Comparison of ENCODE assay signal across 27 cellular contexts in the genomic region with DNA sequence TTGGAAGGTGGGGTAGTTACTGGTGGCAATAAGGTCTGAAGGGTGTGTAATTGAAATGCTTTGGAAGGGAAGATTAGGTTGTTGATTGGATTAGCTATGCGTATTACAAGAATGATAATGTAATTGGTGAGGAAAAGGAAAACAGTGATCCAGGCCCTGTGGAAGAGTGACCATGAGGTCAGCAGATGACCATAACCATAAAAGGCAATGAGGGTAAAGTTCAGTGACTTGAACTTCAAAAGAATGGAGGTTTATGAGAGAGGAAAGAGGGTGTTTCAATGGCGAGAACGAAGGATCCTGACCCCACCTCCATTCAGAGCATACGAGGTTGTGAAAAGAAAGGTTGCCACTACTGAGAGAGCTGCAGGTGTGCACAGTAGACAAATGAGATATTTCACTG.
DNase-seq lines count a peak whose midpoint lies in the region; ATAC-seq, FAIRE-seq and TF ChIP-seq lines count a peak whose summit lies in the region.
"Had no signal": no experiment of that assay in that cellular context is flagged by ENCODE, and none has a peak within 500 bp of the region (broad histone marks: within the 10 kb centered on the region; RNA-seq: fewer than 3 reads in every experiment).

No MANE protein-coding gene starts in this region.

- H3K9ac ChIP-seq in HepG2 (ENCODE audit: insufficient read depth, low read depth, low read length): no peak overlapping the region
- H3K9ac ChIP-seq: BLaER1 had no signal

- FAIRE-seq in HepG2 (lab: Jason Lieb, UNC): no peak
- FAIRE-seq: A204.1, GM12878, GM12892, GM18507 had no signal

- no peaks in the 10 kb centered on the region for H3K4me1 ChIP-seq in esophagus muscularis mucosa
- peaks cover 11% of the 10 kb centered on the region for H3K4me1 ChIP-seq in HepG2 (ENCODE audit: insufficient read depth, low read length)
- peaks cover 0 to 6% (median 3%) of the 10 kb centered on the region in 4 donors for H3K4me1 ChIP-seq in right lobe of liver
- H3K4me1 ChIP-seq: BE2C had no signal

- TF ChIP-seq POLR2A in esophagus muscularis mucosa (IDR thresholded peaks at IDR 0.05; ENCODE audit: low read depth): no peak
- no peak for TF ChIP-seq POLR2A in HepG2 (IDR thresholded peaks at IDR 0.05; ENCODE audit: insufficient read depth in 1 of 2, low read depth in 2 of 2, low read length in 2 of 2)
- TF ChIP-seq POLR2A in right lobe of liver (IDR thresholded peaks at IDR 0.05): no peak

- H3K4me3 ChIP-seq in esophagus muscularis mucosa (no peak overlapping the region), HepG2 (replicated peaks in 1 of 3; ENCODE audit: insufficient read depth in 1 of 3, low read depth in 2 of 3, low read length in 3 of 3) (no peak overlapping the region), right lobe of liver (no peak overlapping the region)
- H3K4me3 ChIP-seq: BLaER1, GM12878 had no signal

- WGBS in esophagus muscularis mucosa: 77% methylated on average over 4 of the region's 4 CpGs
- 15% methylated on average over 4 of the region's 4 CpGs for WGBS in HepG2 (ENCODE audit: low lambda C conversion rate)
- WGBS in right lobe of liver (ENCODE audit: insufficient coverage, low coverage, low lambda C conversion rate, missing lambda C conversion rate): 36% methylated on average over 4 of the region's 4 CpGs

- no peak overlapping the region for H2AFZ ChIP-seq in HepG2 (ENCODE audit: low read length)

- no peaks in the 10 kb centered on the region for H3K79me2 ChIP-seq in HepG2 (ENCODE audit: insufficient read depth, low read length)

- H4K20me1 ChIP-seq in HepG2 (ENCODE audit: insufficient read depth, low read length): no peaks in the 10 kb centered on the region
- H4K20me1 ChIP-seq: BLaER1 had no signal

- POLR2A ChIA-PET in HepG2 (lab: Yijun Ruan, JAX): no interaction called here

- intact Hi-C loops in esophagus muscularis mucosa (cut with DNase I) (no loop called here), HepG2 (cut with micrococcal nuclease; ENCODE audit: unreplicated experiment) (no loop called here), right lobe of liver (cut with DNase I) (no loop called here)

- H3K27ac ChIP-seq in esophagus muscularis mucosa (replicated peaks in 1 of 4): no peak overlapping the region
- H3K27ac ChIP-seq in HepG2 (ENCODE audit: extremely low read length, insufficient read depth, low read length): no peak overlapping the region
- peak overlapping the region in 1 of 3 donors; percentile 21 for H3K27ac ChIP-seq in right lobe of liver
- H3K27ac ChIP-seq: BLaER1 had no signal

- ATAC-seq in HepG2 (no peak), right lobe of liver (peak; percentile 50 to 71 (median 66)), GM21423 (IDR thresholded peaks at IDR 0.05; ENCODE audit: unreplicated experiment) (no peak), HG02678 (IDR thresholded peaks at IDR 0.05; ENCODE audit: unreplicated experiment) (no peak), GM19328 (IDR thresholded peaks at IDR 0.05; ENCODE audit: unreplicated experiment) (no peak), HG03039 (IDR thresholded peaks at IDR 0.05; ENCODE audit: unreplicated experiment) (no peak)
- ATAC-seq: GM12878 had no signal

- H3K9me3 ChIP-seq in esophagus muscularis mucosa: no peaks in the 10 kb centered on the region
- H3K9me3 ChIP-seq in HepG2 (ENCODE audit: low read length): no peaks in the 10 kb centered on the region
- H3K9me3 ChIP-seq in right lobe of liver: no peaks in the 10 kb centered on the region
- H3K9me3 ChIP-seq: BE2C, BLaER1 had no signal

- BruUV-seq in HepG2 (replicated peaks; lab: Mats Ljungman, UMichigan): no TSS peak

- in situ Hi-C loops in HepG2 (cut with HindIII; ENCODE audit: extremely low pct_ligation_motif_present, low pct_unique_long_range_greater_than_20kb): no loop called here

- no peaks in the 10 kb centered on the region for H3K36me3 ChIP-seq in esophagus muscularis mucosa
- no peaks in the 10 kb centered on the region for H3K36me3 ChIP-seq in HepG2 (replicated peaks in 1 of 2; ENCODE audit: control insufficient read depth in 1 of 2, insufficient read depth in 2 of 2, low read length in 2 of 2)
- H3K36me3 ChIP-seq in right lobe of liver: no peaks in the 10 kb centered on the region
- H3K36me3 ChIP-seq: BE2C, BLaER1 had no signal

- TF ChIP-seq RAD21 in HepG2 (CRISPR knock-in tag; IDR thresholded peaks at IDR 0.05): no peak

- CTCF ChIA-PET in HepG2 (lab: Yijun Ruan, JAX; ENCODE audit: low intra/inter-chr PET ratio, low total read pairs): no interaction called here

- TF ChIP-seq EP300 in esophagus muscularis mucosa (IDR thresholded peaks at IDR 0.05) (no peak), HepG2 (IDR thresholded peaks at IDR 0.05; ENCODE audit: low read depth in 2 of 2, low read length in 2 of 2) (no peak), HepG2 (CRISPR knock-in tag; IDR thresholded peaks at IDR 0.05; ENCODE audit: borderline replicate concordance) (no peak)

- TF ChIP-seq CTCF in esophagus muscularis mucosa (IDR thresholded peaks at IDR 0.05) (no peak), HepG2 (CRISPR knock-in tag; IDR thresholded peaks at IDR 0.05) (no peak), right lobe of liver (IDR thresholded peaks at IDR 0.05) (no peak)

- H3K27me3 ChIP-seq in esophagus muscularis mucosa (no peaks in the 10 kb centered on the region), HepG2 (ENCODE audit: control insufficient read depth in 1 of 2, insufficient read depth in 2 of 2, low read length in 2 of 2) (no peaks in the 10 kb centered on the region; a peak in 1 of 5 replicates), right lobe of liver (no peaks in the 10 kb centered on the region)
- H3K27me3 ChIP-seq: BLaER1 had no signal

- peak; percentile 42 for DNase-seq in esophagus muscularis mucosa (ENCODE audit: extremely low spot score)
- DNase-seq in HepG2 (ENCODE audit: low spot score): no peak
- no peak for DNase-seq in right lobe of liver
- DNase-seq: 8988T; ACHN; BE2C; C1 segment of cervical spinal cord; CD4-positive, alpha-beta memory T cell; CD4-positive, CD25-positive, alpha-beta regulatory T cell; CD8-positive, alpha-beta memory T cell; COR-L47; DMS 273 treated with DMSO at 0.1 percent for 48 hours; DMS153; DMS53; DMS79; DND-41; EL; GDM1 had no signal

- no peak overlapping the region for H3K4me2 ChIP-seq in HepG2 (ENCODE audit: low read depth, low read length)
- H3K4me2 ChIP-seq: BLaER1 had no signal

TF ChIP-seq in HepG2, 621 proteins besides CTCF, POLR2A, EP300 and RAD21:
- TF ChIP-seq BCL6 (CRISPR knock-in tag; IDR thresholded peaks at IDR 0.05) (no peak), SRF (IDR thresholded peaks at IDR 0.05; ENCODE audit: low read depth, low read length) (peak; percentile 77), USF2 (IDR thresholded peaks at IDR 0.05; ENCODE audit: low read depth, low read length) (no peak), USF2 (CRISPR knock-in tag; IDR thresholded peaks at IDR 0.05; ENCODE audit: borderline replicate concordance) (peak; percentile 22; the same call in 1 of the 2 replicates)

Comparison
In these comparisons a context has a peak if more than half of its experiments do, and no peak if none do; other contexts are left out.
1. ATAC-seq: peak in right lobe of liver (4 of 4); none in HepG2 (single experiment), GM21423 (single experiment), HG02678 (single experiment), GM19328 (single experiment) and HG03039 (single experiment).